ENCODE assay signal across 33 cellular contexts in the genomic region with DNA sequence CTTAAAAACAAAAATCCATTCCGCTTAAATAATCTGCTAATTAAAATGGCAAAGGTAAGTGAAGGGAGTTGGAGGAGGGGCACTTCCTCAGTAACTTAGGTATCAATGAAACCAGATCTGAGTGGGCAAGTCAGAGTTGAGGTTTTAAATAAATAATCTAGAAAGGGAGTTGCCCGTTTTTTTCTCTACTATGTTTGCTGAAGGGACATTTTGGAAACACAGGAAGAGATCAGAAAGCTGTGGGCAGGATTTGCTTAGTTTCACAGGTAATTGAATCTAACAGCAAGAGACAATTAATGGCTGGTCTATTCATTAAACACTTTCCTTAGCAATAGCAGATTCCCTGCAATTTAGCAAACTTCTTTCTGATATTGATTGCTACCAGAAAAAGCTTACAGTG.
"Had no signal": no experiment of that assay in that cellular context is flagged by ENCODE, and none has a peak within 500 bp of the region (broad histone marks: within the 10 kb centered on the region; RNA-seq: fewer than 3 reads in every experiment).

No MANE protein-coding gene starts in this region.

- H3K4me1 Mint-ChIP-seq: activated CD4-positive, alpha-beta memory T cell treated with anti-CD3 and anti-CD28 coated beads, Interleukin-2, amount 10 ng/mL, durations not matched to agents 7 days and 5 days; activated CD4-positive, alpha-beta T cell treated with anti-CD3 and anti-CD28 coated beads, Interleukin-2, amount 10 ng/mL, durations not matched to agents 7 days and 5 days; activated naive CD4-positive, alpha-beta T cell treated with anti-CD3 and anti-CD28 coated beads, Interleukin-2, amount 10 ng/mL, durations not matched to agents 7 days and 5 days; activated naive CD8-positive, alpha-beta T cell treated with anti-CD3 and anti-CD28 coated beads, Interleukin-2, amount 10 ng/mL, durations not matched to agents 7 days and 5 days; nephron had no signal

- H3K27ac ChIP-seq: ascending aorta, cardiac muscle cell, colonic mucosa, dorsolateral prefrontal cortex, gastrocnemius medialis, neutrophil, prostate gland, thoracic aorta, uterus, WERI-Rb-1 had no signal

- DNase-seq: activated CD4-positive, alpha-beta memory T cell treated with anti-CD3 and anti-CD28 coated beads, Interleukin-2, amount 10 ng/mL, durations not matched to agents 7 days and 5 days; activated CD4-positive, alpha-beta T cell treated with anti-CD3 and anti-CD28 coated beads, Interleukin-2, amount 10 ng/mL, durations not matched to agents 7 days and 5 days; activated CD4-positive, CD25-positive, alpha-beta regulatory T cell treated with anti-CD3 and anti-CD28 coated beads, Interleukin-2, amount 50 U/mL, for 72 hours; activated CD8-positive, alpha-beta memory T cell treated with anti-CD3 and anti-CD28 coated beads, Interleukin-2, amount 50 U/mL, for 48 hours; activated gamma-delta T cell; activated naive CD4-positive, alpha-beta T cell treated with anti-CD3 and anti-CD28 coated beads, Interleukin-2, amount 10 ng/mL, durations not matched to agents 7 days and 5 days; activated naive CD8-positive, alpha-beta T cell treated with anti-CD3 and anti-CD28 coated beads, Interleukin-2, amount 10 ng/mL, durations not matched to agents 7 days and 5 days; activated T-cell treated with anti-CD3 and anti-CD28 coated beads, Interleukin-2, amount 50 U/mL, for 24 hours; cerebellar nuclear complex; colonic mucosa; dorsolateral prefrontal cortex; effector memory CD4-positive, alpha-beta T cell; erythroblast; gastrocnemius medialis; glutamatergic neuron; left ventricle myocardium superior; mammary epithelial cell; sigmoid colon; small intestine; stimulated activated CD4-positive, alpha-beta T cell treated with anti-CD3 and anti-CD28 coated beads, Interleukin-4, amount 100 ng/mL, for 24 hours; trophoblast cell; uterus; WERI-Rb-1 had no signal

- H3K27me3 ChIP-seq: ascending aorta, cardiac muscle cell, colonic mucosa, dorsolateral prefrontal cortex, gastrocnemius medialis, neutrophil, sigmoid colon, uterus had no signal

- H3K36me3 Mint-ChIP-seq: activated naive CD4-positive, alpha-beta T cell treated with anti-CD3 and anti-CD28 coated beads, Interleukin-2, amount 10 ng/mL, durations not matched to agents 7 days and 5 days; activated naive CD8-positive, alpha-beta T cell treated with anti-CD3 and anti-CD28 coated beads, Interleukin-2, amount 10 ng/mL, durations not matched to agents 7 days and 5 days; brain; stimulated activated effector memory CD8-positive, alpha-beta T cell treated with anti-CD3 and anti-CD28 coated beads, Interleukin-12 subunit alpha, Interleukin-12 subunit beta, amount 100 ng/mL, for 72 hours had no signal

- H3K9me3 Mint-ChIP-seq: activated CD4-positive, alpha-beta memory T cell treated with anti-CD3 and anti-CD28 coated beads, Interleukin-2, amount 10 ng/mL, durations not matched to agents 7 days and 5 days; activated CD4-positive, alpha-beta T cell treated with anti-CD3 and anti-CD28 coated beads, Interleukin-2, amount 10 ng/mL, durations not matched to agents 7 days and 5 days; activated naive CD4-positive, alpha-beta T cell treated with anti-CD3 and anti-CD28 coated beads, Interleukin-2, amount 10 ng/mL, durations not matched to agents 7 days and 5 days; activated naive CD8-positive, alpha-beta T cell treated with anti-CD3 and anti-CD28 coated beads, Interleukin-2, amount 10 ng/mL, durations not matched to agents 7 days and 5 days; stimulated activated effector memory CD8-positive, alpha-beta T cell treated with anti-CD3 and anti-CD28 coated beads, Interleukin-12 subunit alpha, Interleukin-12 subunit beta, amount 100 ng/mL, for 72 hours had no signal

- H3K27me3 Mint-ChIP-seq: activated CD4-positive, alpha-beta memory T cell treated with anti-CD3 and anti-CD28 coated beads, Interleukin-2, amount 10 ng/mL, durations not matched to agents 7 days and 5 days; activated CD4-positive, alpha-beta T cell treated with anti-CD3 and anti-CD28 coated beads, Interleukin-2, amount 10 ng/mL, durations not matched to agents 7 days and 5 days; activated naive CD8-positive, alpha-beta T cell treated with anti-CD3 and anti-CD28 coated beads, Interleukin-2, amount 10 ng/mL, durations not matched to agents 7 days and 5 days; activated T-cell treated with anti-CD3 and anti-CD28 coated beads, Interleukin-2, amount 50 U/mL, for 24 hours; brain; stimulated activated naive CD8-positive, alpha-beta T cell treated with anti-CD3 and anti-CD28 coated beads, Interleukin-15, Interleukin-2, amounts not matched to agents 100 ng/mL and 50 ng/mL, for 24 hours had no signal

- H3K4me3 ChIP-seq: ascending aorta, cardiac muscle cell, colonic mucosa, dorsolateral prefrontal cortex, gastrocnemius medialis, prostate gland, sigmoid colon, thoracic aorta, uterus had no signal

- FAIRE-seq: small intestine, TTC549 had no signal

- ATAC-seq: gastrocnemius medialis, left ventricle myocardium superior had no signal

- H3K4me3 Mint-ChIP-seq: activated CD4-positive, alpha-beta memory T cell treated with anti-CD3 and anti-CD28 coated beads, Interleukin-2, amount 10 ng/mL, durations not matched to agents 7 days and 5 days; activated CD4-positive, alpha-beta T cell treated with anti-CD3 and anti-CD28 coated beads, Interleukin-2, amount 10 ng/mL, durations not matched to agents 7 days and 5 days; activated naive CD4-positive, alpha-beta T cell treated with anti-CD3 and anti-CD28 coated beads, Interleukin-2, amount 10 ng/mL, durations not matched to agents 7 days and 5 days; activated naive CD8-positive, alpha-beta T cell treated with anti-CD3 and anti-CD28 coated beads, Interleukin-2, amount 10 ng/mL, durations not matched to agents 7 days and 5 days; activated T-cell treated with anti-CD3 and anti-CD28 coated beads, Interleukin-2, amount 50 U/mL, for 24 hours; brain; nephron; stimulated activated effector memory CD8-positive, alpha-beta T cell treated with anti-CD3 and anti-CD28 coated beads, Interleukin-12 subunit alpha, Interleukin-12 subunit beta, amount 100 ng/mL, for 72 hours; stimulated activated naive CD8-positive, alpha-beta T cell treated with anti-CD3 and anti-CD28 coated beads, Interleukin-15, Interleukin-2, amounts not matched to agents 100 ng/mL and 50 ng/mL, for 24 hours had no signal

- H3K4me1 ChIP-seq: ascending aorta, colonic mucosa, gastrocnemius medialis, prostate gland, uterus had no signal

- H3K36me3 ChIP-seq: ascending aorta, cardiac muscle cell, colonic mucosa, gastrocnemius medialis, neutrophil, prostate gland, sigmoid colon, thoracic aorta, uterus, WERI-Rb-1 had no signal

- H3K27ac Mint-ChIP-seq: activated CD4-positive, alpha-beta memory T cell treated with anti-CD3 and anti-CD28 coated beads, Interleukin-2, amount 10 ng/mL, durations not matched to agents 7 days and 5 days; activated CD4-positive, alpha-beta T cell treated with anti-CD3 and anti-CD28 coated beads, Interleukin-2, amount 10 ng/mL, durations not matched to agents 7 days and 5 days; activated naive CD4-positive, alpha-beta T cell treated with anti-CD3 and anti-CD28 coated beads, Interleukin-2, amount 10 ng/mL, durations not matched to agents 7 days and 5 days; activated naive CD8-positive, alpha-beta T cell treated with anti-CD3 and anti-CD28 coated beads, Interleukin-2, amount 10 ng/mL, durations not matched to agents 7 days and 5 days; stimulated activated effector memory CD8-positive, alpha-beta T cell treated with anti-CD3 and anti-CD28 coated beads, Interleukin-12 subunit alpha, Interleukin-12 subunit beta, amount 100 ng/mL, for 72 hours; stimulated activated naive CD8-positive, alpha-beta T cell treated with anti-CD3 and anti-CD28 coated beads, Interleukin-15, Interleukin-2, amounts not matched to agents 100 ng/mL and 50 ng/mL, for 24 hours had no signal
